9 cellular contexts compared by ENCODE assay signal in genomic region chr4:54231419-54232150, GRCh38. TPM values are rescaled to one million over a fixed set of nuclear protein-coding genes. Genes with fewer than 3 reads are reported as not detected.
DNase-seq lines count a peak whose midpoint lies in the region; ATAC-seq and TF ChIP-seq lines count a peak whose summit lies in the region.
"Had no signal": no experiment of that assay in that cellular context is flagged by ENCODE, and none has a peak within 500 bp of the region (broad histone marks: within the 10 kb centered on the region; RNA-seq: fewer than 3 reads in every experiment).

No MANE protein-coding gene starts in this region.

- H3K36me3 Mint-ChIP-seq in H9 (ENCODE audit: insufficient read depth in 1 of 3, low read depth in 3 of 3): no peaks in the 10 kb centered on the region; a peak in 1 of 7 replicates
- H3K36me3 Mint-ChIP-seq in stimulated activated effector memory CD8-positive, alpha-beta T cell treated with anti-CD3 and anti-CD28 coated beads, Interleukin-12 subunit alpha, Interleukin-12 subunit beta, amount 100 ng/mL, for 72 hours: peaks cover 8% of the 10 kb centered on the region

- no peak overlapping the region for H4K8ac ChIP-seq in H9 (replicated peaks; ENCODE audit: insufficient read length, low read depth, low read length)

- H3K4me3 ChIP-seq in astrocyte of the cerebellum (ENCODE audit: low read depth, low read length): peak overlapping the region; percentile 69

- H2BK12ac ChIP-seq in H9 (ENCODE audit: insufficient read length, low read depth, low read length): no peak overlapping the region

- H3K14ac ChIP-seq in H9 (ENCODE audit: insufficient read depth, low read length): no peak overlapping the region

- H2BK20ac ChIP-seq in H9 (ENCODE audit: low read depth, low read length, poor library complexity, severe bottlenecking): no peak overlapping the region

- H2BK15ac ChIP-seq in H9 (ENCODE audit: low read depth, low read length): no peak overlapping the region

- no peak overlapping the region for H4K5ac ChIP-seq in H9 (ENCODE audit: insufficient read length, low read depth, low read length)

- H3K18ac ChIP-seq in H9 (ENCODE audit: insufficient read length, low read depth, low read length): no peak overlapping the region

- H4K91ac ChIP-seq in H9 (ENCODE audit: insufficient read length, low read depth, low read length): no peak overlapping the region

- no peaks in the 10 kb centered on the region for H3K9me3 ChIP-seq in H9 (ENCODE audit: control insufficient read depth, low read depth, low read length)

- H3K4me1 ChIP-seq in H9 (ENCODE audit: insufficient read depth, low read length): no peaks in the 10 kb centered on the region; the same call in 1 of the 2 replicates

- no peak for ATAC-seq in stimulated activated effector memory CD8-positive, alpha-beta T cell treated with anti-CD3 and anti-CD28 coated beads, Interleukin-12 subunit alpha, Interleukin-12 subunit beta, amount 100 ng/mL, for 72 hours
- ATAC-seq in HG03342 (IDR thresholded peaks at IDR 0.05; ENCODE audit: unreplicated experiment): no peak
- no peak for ATAC-seq in HG03095 (IDR thresholded peaks at IDR 0.05; ENCODE audit: unreplicated experiment)

- in situ Hi-C loops in astrocyte of the cerebellum (cut with HindIII; ENCODE audit: low sequenced_read_pairs): no loop called here
- in situ Hi-C loops in G401 (cut with HindIII; ENCODE audit: low sequenced_read_pairs): no loop called here

- no peak overlapping the region for H3K56ac ChIP-seq in H9 (ENCODE audit: insufficient read length, low read depth, low read length)

- H2AFZ ChIP-seq in H9 (ENCODE audit: low read length): no peak overlapping the region

- H3K4me2 ChIP-seq in H9 (ENCODE audit: insufficient read depth, insufficient read length, low read length): peak overlapping the region; percentile 71

- H3T11ph ChIP-seq in H9 (ENCODE audit: low read length): no peak overlapping the region

- H3K4me3 Mint-ChIP-seq in H9: peak overlapping the region; percentile 53 to 79
- H3K4me3 Mint-ChIP-seq in stimulated activated effector memory CD8-positive, alpha-beta T cell treated with anti-CD3 and anti-CD28 coated beads, Interleukin-12 subunit alpha, Interleukin-12 subunit beta, amount 100 ng/mL, for 72 hours: peak overlapping the region; percentile 69

- no CpG with 5 or more reads among the region's 47 CpGs for WGBS in H9 (ENCODE audit: extremely low coverage, insufficient read length, low lambda C conversion rate)

- H3K27me3 Mint-ChIP-seq in H9 (ENCODE audit: low read depth): peaks cover 94% of the 10 kb centered on the region

- no peak overlapping the region for H2AK5ac ChIP-seq in H9 (ENCODE audit: insufficient read length, low read length)

- DNase-seq in H9: peak; percentile 49
- DNase-seq in astrocyte of the cerebellum (ENCODE audit: low read depth): no peak
- peak; percentile 75 for DNase-seq in islet precursor cell
- DNase-seq in stimulated activated effector memory CD8-positive, alpha-beta T cell treated with anti-CD3 and anti-CD28 coated beads, Interleukin-12 subunit alpha, Interleukin-12 subunit beta, amount 100 ng/mL, for 72 hours (ENCODE audit: low spot score in 2 of 2): peak in 1 of 2 donors; percentile 53
- no peak for DNase-seq in G401 (ENCODE audit: low spot score)
- DNase-seq: activated CD4-positive, alpha-beta T cell treated with anti-CD3 and anti-CD28 coated beads, Interleukin-2, amount 50 U/mL, for 1 hour; occipital lobe had no signal

- H3K9me3 Mint-ChIP-seq in H9: peaks cover 3 to 4% of the 10 kb centered on the region in 2 experiments; a peak in 3 of 5 replicates
- H3K9me3 Mint-ChIP-seq in stimulated activated effector memory CD8-positive, alpha-beta T cell treated with anti-CD3 and anti-CD28 coated beads, Interleukin-12 subunit alpha, Interleukin-12 subunit beta, amount 100 ng/mL, for 72 hours: no peaks in the 10 kb centered on the region

- TF ChIP-seq CTCF in H9 (conservative IDR thresholded peaks at IDR 0.05) (no peak), astrocyte of the cerebellum (IDR thresholded peaks at IDR 0.05; ENCODE audit: low read depth, low read length, missing control alignments) (no peak)

- H3K4ac ChIP-seq in H9 (ENCODE audit: low read depth, low read length): no peak overlapping the region

- no peak overlapping the region for H2BK5ac ChIP-seq in H9 (ENCODE audit: insufficient read length, low read length)

- H3K27ac ChIP-seq in H9 (ENCODE audit: insufficient read length, low read depth, low read length): no peak overlapping the region

- no peaks in the 10 kb centered on the region for H4K20me1 ChIP-seq in H9 (ENCODE audit: control insufficient read depth, insufficient read depth, insufficient read length)

- H3K79me1 ChIP-seq in H9 (ENCODE audit: insufficient read depth, low read depth, low read length, poor library complexity, severe bottlenecking): no peaks in the 10 kb centered on the region

- H2BK120ac ChIP-seq in H9 (ENCODE audit: low read depth, low read length, poor library complexity, severe bottlenecking): no peak overlapping the region

- H3K9ac ChIP-seq in H9 (ENCODE audit: extremely low read depth, insufficient read length, low read length): no peak overlapping the region

- H3K4me1 Mint-ChIP-seq in H9: peaks cover 42 to 55% of the 10 kb centered on the region in 2 experiments
- H3K4me1 Mint-ChIP-seq in stimulated activated effector memory CD8-positive, alpha-beta T cell treated with anti-CD3 and anti-CD28 coated beads, Interleukin-12 subunit alpha, Interleukin-12 subunit beta, amount 100 ng/mL, for 72 hours: peaks cover 43% of the 10 kb centered on the region

- H3K79me2 ChIP-seq in H9 (ENCODE audit: insufficient read depth, low read length): no peaks in the 10 kb centered on the region

- no peak overlapping the region for H3K27ac Mint-ChIP-seq in H9
- H3K27ac Mint-ChIP-seq in stimulated activated effector memory CD8-positive, alpha-beta T cell treated with anti-CD3 and anti-CD28 coated beads, Interleukin-12 subunit alpha, Interleukin-12 subunit beta, amount 100 ng/mL, for 72 hours: no peak overlapping the region

- no peak overlapping the region for H3K23ac ChIP-seq in H9 (ENCODE audit: insufficient read length, low read depth, low read length)

- peaks cover 50% of the 10 kb centered on the region for H3K27me3 ChIP-seq in H9 (ENCODE audit: insufficient read depth, low read length)

- H3K23me2 ChIP-seq in H9 (ENCODE audit: insufficient read length, low read depth, low read length, poor library complexity, severe bottlenecking): peaks cover 39% of the 10 kb centered on the region

RNA-seq across cellular contexts. Expression of gene PDGFRA, which starts 2.5 kb away (rescaled TPM):
- total RNA-seq in H9 (2021): 6.6 and 6.8 TPM in 2 replicates
- total RNA-seq in G401 (2014; rRNA removed; shearing (Covaris generic)): 3.4 and 5.0 TPM in 2 replicates

Comparison
In these comparisons a context has a peak if more than half of its experiments do, and no peak if none do; other contexts are left out.
1. DNase-seq: peak in H9 (single experiment) and islet precursor cell (single experiment); none in astrocyte of the cerebellum (single experiment) and G401 (single experiment).